Comparison of ENCODE assay signal across 15 cellular contexts in genomic region chr10:124600051-124600880, GRCh38.
"Had no signal": no experiment of that assay in that cellular context is flagged by ENCODE, and none has a peak within 500 bp of the region (broad histone marks: within the 10 kb centered on the region; RNA-seq: fewer than 3 reads in every experiment).

No MANE protein-coding gene starts in this region.

- H3K27me3 ChIP-seq: body of pancreas, ovary had no signal

- H3K27ac ChIP-seq: body of pancreas, ovary had no signal

- H3K4me3 Mint-ChIP-seq: activated CD4-positive, alpha-beta T cell treated with anti-CD3 and anti-CD28 coated beads, Interleukin-2, amount 10 ng/mL, durations not matched to agents 7 days and 5 days; activated naive CD4-positive, alpha-beta T cell treated with anti-CD3 and anti-CD28 coated beads, Interleukin-2, amount 50 U/mL, for 24 hours; nephron; T-helper 1 cell treated with Interleukin-12 subunit alpha and Interleukin-12 subunit beta and Interleukin-4 antibody, amounts not matched to agents 30 μg/mL and 1 μg/mL, for 36 hours; WTC11 had no signal

- H3K27me3 Mint-ChIP-seq: activated CD4-positive, alpha-beta T cell treated with anti-CD3 and anti-CD28 coated beads, Interleukin-2, amount 10 ng/mL, durations not matched to agents 7 days and 5 days; activated naive CD4-positive, alpha-beta T cell treated with anti-CD3 and anti-CD28 coated beads, Interleukin-2, amount 50 U/mL, for 24 hours had no signal

- H3K36me3 ChIP-seq: ovary had no signal

- H3K36me3 Mint-ChIP-seq: activated naive CD4-positive, alpha-beta T cell treated with anti-CD3 and anti-CD28 coated beads, Interleukin-2, amount 50 U/mL, for 24 hours; WTC11 had no signal

- DNase-seq: activated CD4-positive, alpha-beta T cell treated with anti-CD3 and anti-CD28 coated beads, Interleukin-2, amount 10 ng/mL, durations not matched to agents 7 days and 5 days; activated CD8-positive, alpha-beta memory T cell treated with anti-CD3 and anti-CD28 coated beads for 24 hours; activated T-cell treated with anti-CD3 and anti-CD28 coated beads for 4 hours; amniotic stem cell; body of pancreas; hypothalamus; stimulated activated CD4-positive, alpha-beta T cell treated with anti-CD3 and anti-CD28 coated beads, Interleukin-15, amount 100 ng/mL, for 24 hours; stimulated activated CD4-positive, alpha-beta T cell treated with anti-CD3 and anti-CD28 coated beads, Interleukin-4, amount 100 ng/mL, for 24 hours; trophoblast cell had no signal

- H3K4me3 ChIP-seq: body of pancreas, ovary had no signal

- H3K9me3 Mint-ChIP-seq: activated CD4-positive, alpha-beta T cell treated with anti-CD3 and anti-CD28 coated beads, Interleukin-2, amount 10 ng/mL, durations not matched to agents 7 days and 5 days; activated naive CD4-positive, alpha-beta T cell treated with anti-CD3 and anti-CD28 coated beads, Interleukin-2, amount 50 U/mL, for 24 hours; activated T-helper 2 cell treated with anti-CD3 and anti-CD28 coated beads, Interferon-gamma antibody, Interleukin-2, Interleukin-4, amounts not matched to agents 10 μg/mL and 5 μg/mL and 100 μg/mL, durations not matched to agents 14 hours and 24 hours and 36 hours; nephron; T-helper 1 cell treated with Interleukin-12 subunit alpha and Interleukin-12 subunit beta and Interleukin-4 antibody, amounts not matched to agents 30 μg/mL and 1 μg/mL, for 36 hours; WTC11 had no signal

- H3K4me1 Mint-ChIP-seq: nephron, WTC11 had no signal

- H3K27ac Mint-ChIP-seq: activated CD4-positive, alpha-beta T cell treated with anti-CD3 and anti-CD28 coated beads, Interleukin-2, amount 10 ng/mL, durations not matched to agents 7 days and 5 days; activated naive CD4-positive, alpha-beta T cell treated with anti-CD3 and anti-CD28 coated beads, Interleukin-2, amount 50 U/mL, for 24 hours; activated T-helper 2 cell treated with anti-CD3 and anti-CD28 coated beads, Interferon-gamma antibody, Interleukin-2, Interleukin-4, amounts not matched to agents 10 μg/mL and 5 μg/mL and 100 μg/mL, durations not matched to agents 14 hours and 24 hours and 36 hours; nephron; T-helper 1 cell treated with Interleukin-12 subunit alpha and Interleukin-12 subunit beta and Interleukin-4 antibody, amounts not matched to agents 30 μg/mL and 1 μg/mL, for 36 hours had no signal

- H3K9me3 ChIP-seq: body of pancreas, ovary had no signal

- ATAC-seq: body of pancreas, WTC11 had no signal
